ENCODE assay signal across 15 cellular contexts in the genomic region with DNA sequence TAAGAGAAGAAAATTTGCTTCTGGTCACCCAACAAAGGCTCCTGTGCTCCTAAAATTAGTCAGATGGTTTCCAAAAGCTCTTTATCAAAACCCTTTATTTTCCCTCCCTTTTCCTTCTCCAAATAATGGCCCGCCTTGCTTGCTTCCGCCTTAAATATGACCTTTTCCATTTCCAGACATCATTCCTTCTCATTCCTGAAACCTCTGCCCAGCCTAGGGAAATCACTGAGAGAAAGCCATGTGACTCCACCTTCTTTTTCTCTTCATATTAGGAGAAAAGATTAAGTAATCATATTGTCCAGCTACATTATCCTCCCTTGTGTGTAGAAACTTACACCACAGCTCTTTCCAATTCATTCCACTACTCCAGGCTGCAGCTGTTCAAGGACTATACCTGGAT.
"Had no signal": no experiment of that assay in that cellular context is flagged by ENCODE, and none has a peak within 500 bp of the region (broad histone marks: within the 10 kb centered on the region; RNA-seq: fewer than 3 reads in every experiment).

No MANE protein-coding gene starts in this region.

- H3K9me3 Mint-ChIP-seq: type B pancreatic cell had no signal

- H3K9me3 ChIP-seq: esophagus squamous epithelium, ovary, suprapubic skin, thyroid gland had no signal

- H3K4me1 ChIP-seq: foreskin keratinocyte, suprapubic skin had no signal

- H3K4me3 Mint-ChIP-seq: type B pancreatic cell had no signal

- ATAC-seq: foreskin keratinocyte; left colon; left ventricle myocardium superior; stimulated activated naive CD8-positive, alpha-beta T cell treated with anti-CD3 and anti-CD28 coated beads, Interleukin-15, Interleukin-2, amounts not matched to agents 100 U/mL and 50 U/mL, for 24 hours had no signal

- H3K27ac ChIP-seq: esophagus squamous epithelium, foreskin keratinocyte, ovary, suprapubic skin, thyroid gland had no signal

- H3K4me3 ChIP-seq: esophagus squamous epithelium, lung, ovary, smooth muscle cell, suprapubic skin, thyroid gland had no signal

- H3K27me3 Mint-ChIP-seq: type B pancreatic cell had no signal

- H3K36me3 ChIP-seq: ovary had no signal

- DNase-seq: esophagus squamous epithelium; left colon; left ventricle myocardium superior; midbrain; nucleus accumbens; ovary; right cardiac atrium; stimulated activated CD4-positive, alpha-beta T cell treated with anti-CD3 and anti-CD28 coated beads, Interleukin-2, amount 100 ng/mL, for 48 hours; stimulated activated naive CD8-positive, alpha-beta T cell treated with anti-CD3 and anti-CD28 coated beads, Interleukin-15, Interleukin-2, amounts not matched to agents 100 U/mL and 50 U/mL, for 24 hours; thyroid gland had no signal

- H3K27me3 ChIP-seq: esophagus squamous epithelium, foreskin keratinocyte, ovary, suprapubic skin, thyroid gland had no signal

- H3K27ac Mint-ChIP-seq: type B pancreatic cell had no signal

- H3K4me2 ChIP-seq: smooth muscle cell had no signal
